In the genomic region with DNA sequence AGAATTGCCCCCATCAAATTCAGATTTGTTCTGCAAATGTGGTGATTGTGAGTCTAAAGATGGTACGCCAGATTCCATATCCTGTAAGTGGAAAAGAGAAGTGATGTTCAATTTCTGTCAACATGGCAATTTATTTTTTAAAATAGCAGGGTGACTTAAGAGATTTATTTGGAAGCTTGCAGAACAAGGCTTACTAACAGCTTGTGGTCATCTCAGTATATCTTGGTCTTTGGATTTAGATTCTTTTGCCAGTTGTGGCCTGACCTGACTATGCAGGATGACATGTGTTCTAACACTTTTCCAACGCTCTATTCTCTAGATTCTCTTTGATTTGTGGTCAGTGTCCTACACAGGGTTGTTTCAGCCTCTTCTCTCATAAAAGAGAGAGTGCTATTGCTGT, we compare ENCODE assay signal across 12 cellular contexts.
DNase-seq lines count a peak whose midpoint lies in the region; ATAC-seq and TF ChIP-seq lines count a peak whose summit lies in the region.
"Had no signal": no experiment of that assay in that cellular context is flagged by ENCODE, and none has a peak within 500 bp of the region (broad histone marks: within the 10 kb centered on the region; RNA-seq: fewer than 3 reads in every experiment).

No MANE protein-coding gene starts in this region.

- DNase-seq in AG09309 (ENCODE audit: low read depth) (peak; percentile 50), EL (peak; percentile 65), iris pigment epithelial cell (ENCODE audit: low read depth) (peak; percentile 84), DMS 273 treated with DMSO at 0.1 percent for 48 hours (lab: John Stamatoyannopoulos, UW) (no peak), NCI-H69 (lab: John Stamatoyannopoulos, UW) (no peak), dedifferentiated amniotic fluid mesenchymal stem cell (ENCODE audit: extremely low spot score) (no peak)
- DNase-seq in activated naive CD8-positive, alpha-beta T cell treated with anti-CD3 and anti-CD28 coated beads, Interleukin-2, amount 10 ng/mL, durations not matched to agents 7 days and 5 days = no peak
- DNase-seq: effector CD8-positive, alpha-beta T cell; NCI-H1105 treated with DMSO at 0.1 percent for 48 hours; NCI-H524 treated with DMSO at 0.1 percent for 48 hours; posterior cingulate gyrus had no signal

- peaks cover 6% of the 10 kb centered on the region for H3K36me3 Mint-ChIP-seq in activated naive CD8-positive, alpha-beta T cell treated with anti-CD3 and anti-CD28 coated beads, Interleukin-2, amount 10 ng/mL, durations not matched to agents 7 days and 5 days

- POLR2A ChIA-PET in activated naive CD8-positive, alpha-beta T cell treated with anti-CD3 and anti-CD28 coated beads, Interleukin-2, amount 10 ng/mL, durations not matched to agents 7 days and 5 days (lab: Charles Lee) = no interaction called here

- no peaks in the 10 kb centered on the region for H3K27me3 Mint-ChIP-seq in activated naive CD8-positive, alpha-beta T cell treated with anti-CD3 and anti-CD28 coated beads, Interleukin-2, amount 10 ng/mL, durations not matched to agents 7 days and 5 days
- H3K27me3 Mint-ChIP-seq: memory B cell had no signal

- no peak for ATAC-seq in activated naive CD8-positive, alpha-beta T cell treated with anti-CD3 and anti-CD28 coated beads, Interleukin-2, amount 10 ng/mL, durations not matched to agents 7 days and 5 days (ENCODE audit: low read depth)

- peak overlapping the region; percentile 33 for H3K4me3 Mint-ChIP-seq in activated naive CD8-positive, alpha-beta T cell treated with anti-CD3 and anti-CD28 coated beads, Interleukin-2, amount 10 ng/mL, durations not matched to agents 7 days and 5 days
- H3K4me3 Mint-ChIP-seq: memory B cell had no signal

- no peaks in the 10 kb centered on the region for H3K9me3 Mint-ChIP-seq in activated naive CD8-positive, alpha-beta T cell treated with anti-CD3 and anti-CD28 coated beads, Interleukin-2, amount 10 ng/mL, durations not matched to agents 7 days and 5 days
- H3K9me3 Mint-ChIP-seq: memory B cell had no signal

- TF ChIP-seq CTCF in AG09309 (IDR thresholded peaks at IDR 0.05; ENCODE audit: control insufficient read depth, insufficient read depth, low read depth, low read length, missing control alignments) = no peak

- peak overlapping the region; percentile 73 for H3K27ac Mint-ChIP-seq in activated naive CD8-positive, alpha-beta T cell treated with anti-CD3 and anti-CD28 coated beads, Interleukin-2, amount 10 ng/mL, durations not matched to agents 7 days and 5 days
- H3K27ac Mint-ChIP-seq: memory B cell had no signal

- peaks cover 22% of the 10 kb centered on the region for H3K4me1 Mint-ChIP-seq in activated naive CD8-positive, alpha-beta T cell treated with anti-CD3 and anti-CD28 coated beads, Interleukin-2, amount 10 ng/mL, durations not matched to agents 7 days and 5 days

- H3K4me3 ChIP-seq in AG09309 (ENCODE audit: control insufficient read depth, low read depth, low read length) = no peak overlapping the region

Comparison
In these comparisons a context has a peak if more than half of its experiments do, and no peak if none do; other contexts are left out.
1. DNase-seq: peak in AG09309 (single experiment), EL (single experiment) and iris pigment epithelial cell (single experiment); none in activated naive CD8-positive, alpha-beta T cell treated with anti-CD3 and anti-CD28 coated beads, Interleukin-2, amount 10 ng/mL, durations not matched to agents 7 days and 5 days (single experiment), DMS 273 treated with DMSO at 0.1 percent for 48 hours (single experiment), NCI-H69 (single experiment) and dedifferentiated amniotic fluid mesenchymal stem cell (single experiment).